ENCODE assay signal across 10 cellular contexts in genomic region chr12:124740691-124741137, GRCh38.
DNase-seq lines count a peak whose midpoint lies in the region; ATAC-seq, FAIRE-seq and TF ChIP-seq lines count a peak whose summit lies in the region.
"Had no signal": no experiment of that assay in that cellular context is flagged by ENCODE, and none has a peak within 500 bp of the region (broad histone marks: within the 10 kb centered on the region; RNA-seq: fewer than 3 reads in every experiment).

No MANE protein-coding gene starts in this region.

- H3K4me1 ChIP-seq in gastroesophageal sphincter (peaks cover 0 to 61% (median 15%) of the 10 kb centered on the region in 3 donors), gastrocnemius medialis (peaks cover 11 to 23% of the 10 kb centered on the region in 2 donors)

- in situ Hi-C loops in gastrocnemius medialis (cut with MboI; ENCODE audit: low sequenced_read_pairs in 4 of 4), result no loop called here

- FAIRE-seq in GM19239 (lab: Jason Lieb, UNC), result peak; percentile 39

- peak in 3 of 4 experiments; percentile 7 to 47 (median 37) for TF ChIP-seq CTCF in gastroesophageal sphincter (IDR thresholded peaks at IDR 0.05)
- TF ChIP-seq CTCF in gastrocnemius medialis (IDR thresholded peaks at IDR 0.05 in 4 of 5, conservative IDR thresholded peaks at IDR 0.05 in 1 of 5), result peak in 3 of 5 experiments; percentile 9 to 41 (median 24)

- no peak for TF ChIP-seq EP300 in gastroesophageal sphincter (IDR thresholded peaks at IDR 0.05)

- no peak overlapping the region for H3K4me3 ChIP-seq in gastroesophageal sphincter
- peak overlapping the region in 1 of 4 donors; percentile 0 for H3K4me3 ChIP-seq in gastrocnemius medialis

- no peaks in the 10 kb centered on the region for H3K9me3 ChIP-seq in gastroesophageal sphincter
- H3K9me3 ChIP-seq in gastrocnemius medialis, result no peaks in the 10 kb centered on the region

- TF ChIP-seq POLR2A in gastroesophageal sphincter (IDR thresholded peaks at IDR 0.05) (no peak), gastrocnemius medialis (IDR thresholded peaks at IDR 0.05) (peak; percentile 11 to 16)

- intact Hi-C loops in gastrocnemius medialis (cut with DNase I; ENCODE audit: low total_unique reads), result loop anchor here (2.0 kb wide), 1 partner anchor 26 kb away; no protein-coding TSS in a partner anchor

- H3K27ac ChIP-seq in gastroesophageal sphincter (peak overlapping the region; percentile 57 to 94 (median 92)), gastrocnemius medialis (peak overlapping the region; percentile 51 to 76 (median 64))

- H3K27me3 ChIP-seq in gastroesophageal sphincter (no peaks in the 10 kb centered on the region), gastrocnemius medialis (no peaks in the 10 kb centered on the region)

- 0 to 60% methylated on average over 1 of the region's 11 CpGs for WGBS in gastroesophageal sphincter (ENCODE audit: low coverage in 1 of 2), 2 donors

- peak; percentile 20 for ATAC-seq in gastroesophageal sphincter
- peak; percentile 77 to 81 for ATAC-seq in gastrocnemius medialis
- ATAC-seq in GM21447 (IDR thresholded peaks at IDR 0.05; ENCODE audit: unreplicated experiment), result no peak
- ATAC-seq in HG03175 (IDR thresholded peaks at IDR 0.05; ENCODE audit: unreplicated experiment), result no peak

- H3K36me3 ChIP-seq in gastroesophageal sphincter (no peaks in the 10 kb centered on the region), gastrocnemius medialis (no peaks in the 10 kb centered on the region)

- DNase-seq in GM19239 (ENCODE audit: insufficient read length, low spot score) (peak; percentile 47), SW480 (ENCODE audit: low spot score) (peak; percentile 90), gastrocnemius medialis (peak; percentile 51 to 64), NCI-H748 (lab: John Stamatoyannopoulos, UW; ENCODE audit: unreplicated experiment) (no peak)
- DNase-seq in effector CD8-positive, alpha-beta T cell (lab: John Stamatoyannopoulos, UW), result no peak
- DNase-seq: naive B cell, NCI-H345 had no signal

Comparison
In these comparisons a context has a peak if more than half of its experiments do, and no peak if none do; other contexts are left out.
1. DNase-seq: peak in GM19239 (single experiment), SW480 (single experiment) and gastrocnemius medialis (2 of 2); none in effector CD8-positive, alpha-beta T cell (single experiment) and NCI-H748 (single experiment).
2. ATAC-seq: peak in gastroesophageal sphincter (single experiment) and gastrocnemius medialis (2 of 2); none in GM21447 (single experiment) and HG03175 (single experiment).
3. POLR2A ChIP-seq: peak in gastrocnemius medialis (2 of 2); none in gastroesophageal sphincter (0 of 2).